Comparison of ENCODE assay signal across 22 cellular contexts in genomic region chr12:30438526-30439120, GRCh38.
"Had no signal": no experiment of that assay in that cellular context is flagged by ENCODE, and none has a peak within 500 bp of the region (broad histone marks: within the 10 kb centered on the region; RNA-seq: fewer than 3 reads in every experiment).

No MANE protein-coding gene starts in this region.

- H3K4me3 ChIP-seq: esophagus squamous epithelium, right atrium auricular region, suprapubic skin had no signal

- DNase-seq: activated B cell treated with CpG ODN at 0.5 μM for 24 hours; activated CD4-positive, alpha-beta T cell treated with anti-CD3 and anti-CD28 coated beads, Interleukin-2, amount 10 ng/mL, durations not matched to agents 24 days and 14 days; activated CD8-positive, alpha-beta memory T cell treated with anti-CD3 and anti-CD28 coated beads, Interleukin-2, amount 50 U/mL, for 4 hours; activated CD8-positive, alpha-beta T cell treated with anti-CD3 and anti-CD28 coated beads, Interleukin-2, amount 10 ng/mL, durations not matched to agents 7 days and 5 days; activated gamma-delta T cell; activated T-cell treated with anti-CD3 and anti-CD28 coated beads, Interleukin-2, amount 50 U/mL, for 48 hours; cortex of kidney; effector CD8-positive, alpha-beta T cell; esophagus squamous epithelium; foreskin fibroblast; hypothalamus; mesenchymal stem cell; natural killer cell; occipital lobe; small intestine; stimulated activated CD4-positive, alpha-beta T cell treated with anti-CD3 and anti-CD28 coated beads, Interleukin-4, amount 100 ng/mL, for 4 hours; stimulated activated CD8-positive, alpha-beta memory T cell treated with anti-CD3 and anti-CD28 coated beads, Interleukin-4, amount 100 ng/mL, for 48 hours; stimulated activated naive CD4-positive, alpha-beta T cell treated with Interleukin-2 at 50 U/mL for 16 hours; T-helper 2 cell; trophoblast cell had no signal
